In the genomic region with DNA sequence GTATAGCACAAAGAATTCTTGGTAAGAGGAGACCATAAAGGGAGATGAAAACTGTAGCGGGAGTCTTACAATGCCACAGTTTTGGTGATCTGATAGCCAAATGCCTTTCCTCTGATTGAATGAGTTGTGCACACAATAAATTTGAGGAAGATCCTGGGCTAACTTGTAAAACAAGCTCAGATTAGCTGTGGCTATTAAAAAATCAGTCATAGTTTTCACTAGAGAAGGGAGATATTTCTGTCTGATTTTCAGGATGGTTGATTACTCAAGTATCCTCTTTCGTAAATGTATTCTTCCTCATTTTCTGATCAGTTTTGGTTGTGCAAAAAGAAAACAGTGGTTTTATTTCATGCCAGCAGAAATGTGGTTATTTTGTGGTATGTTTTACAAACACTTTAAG, we compare ENCODE assay signal across 18 cellular contexts. TPM values are rescaled to one million over a fixed set of nuclear protein-coding genes. Genes with fewer than 3 reads are reported as not detected.
DNase-seq lines count a peak whose midpoint lies in the region; ATAC-seq and TF ChIP-seq lines count a peak whose summit lies in the region.
"Had no signal": no experiment of that assay in that cellular context is flagged by ENCODE, and none has a peak within 500 bp of the region (broad histone marks: within the 10 kb centered on the region; RNA-seq: fewer than 3 reads in every experiment).

No MANE protein-coding gene starts in this region.

- peak overlapping the region; percentile 37 for H3K27ac Mint-ChIP-seq in stimulated activated memory B cell treated with anti-CD40 and anti-IgM and Interleukin-4, amounts not matched to agents 10 μg/mL and 1 μg/mL and 100 μg/mL, for 72 hours
- no peak overlapping the region for H3K27ac Mint-ChIP-seq in stimulated activated effector memory CD8-positive, alpha-beta T cell treated with anti-CD3 and anti-CD28 coated beads, Interleukin-12 subunit alpha, Interleukin-12 subunit beta, amount 100 ng/mL, for 72 hours
- H3K27ac Mint-ChIP-seq: activated CD4-positive, alpha-beta T cell treated with anti-CD3 and anti-CD28 coated beads, Interleukin-2, amount 10 ng/mL, durations not matched to agents 24 days and 14 days; CD4-positive, alpha-beta memory T cell; progenitor cell of endocrine pancreas had no signal

- H3K4me3 ChIP-seq in OCI-LY3 (ENCODE audit: low read length) (no peak overlapping the region), neuronal stem cell (ENCODE audit: low read length in 2 of 2) (no peak overlapping the region)
- H3K4me3 ChIP-seq: GM12878, thoracic aorta had no signal

- no peaks in the 10 kb centered on the region for H3K79me1 ChIP-seq in neuronal stem cell (ENCODE audit: low read depth, low read length)

- H4K20me1 ChIP-seq in OCI-LY3 (ENCODE audit: insufficient read depth, low read length), result no peaks in the 10 kb centered on the region

- H3K4me1 ChIP-seq in OCI-LY3 (ENCODE audit: low read length) (peaks cover 12% of the 10 kb centered on the region), neuronal stem cell (ENCODE audit: control insufficient read depth in 2 of 2, insufficient read depth in 1 of 2, low read depth in 1 of 2, low read length in 2 of 2) (no peaks in the 10 kb centered on the region)

- H2BK15ac ChIP-seq in neuronal stem cell (ENCODE audit: low read length), result no peak overlapping the region

- no peak overlapping the region for H3K14ac ChIP-seq in neuronal stem cell (ENCODE audit: low read length)

- no peak overlapping the region for H3K9ac ChIP-seq in OCI-LY3 (ENCODE audit: low read length)
- H3K9ac ChIP-seq in neuronal stem cell (ENCODE audit: low read depth, low read length, poor library complexity), result no peak overlapping the region

- H2AK5ac ChIP-seq in neuronal stem cell (ENCODE audit: low read depth, low read length), result no peak overlapping the region

- no peaks in the 10 kb centered on the region for H3K79me2 ChIP-seq in OCI-LY3 (ENCODE audit: low read length)

- H4K91ac ChIP-seq in neuronal stem cell (ENCODE audit: low read depth, low read length, poor library complexity), result no peak overlapping the region

- no peak overlapping the region for H4K8ac ChIP-seq in neuronal stem cell (ENCODE audit: low read depth, low read length)

- no peaks in the 10 kb centered on the region for H3K9me3 ChIP-seq in OCI-LY3 (ENCODE audit: insufficient read depth, low read length)
- H3K9me3 ChIP-seq in neuronal stem cell (replicated peaks in 1 of 2; ENCODE audit: control insufficient read depth in 2 of 2, insufficient read depth in 1 of 2, low read depth in 1 of 2, low read length in 2 of 2), result no peaks in the 10 kb centered on the region
- H3K9me3 ChIP-seq: thoracic aorta had no signal

- H3K27me3 ChIP-seq in OCI-LY3 (ENCODE audit: low read depth, low read length), result peaks cover 4% of the 10 kb centered on the region; the same call in 1 of the 2 replicates
- H3K27me3 ChIP-seq in neuronal stem cell (ENCODE audit: control insufficient read depth in 3 of 3, insufficient read depth in 3 of 3, low read depth in 1 of 3, low read length in 3 of 3), result peaks cover 0 to 10% (median 0%) of the 10 kb centered on the region in 3 experiments

- DNase-seq in HCEC 1CT, result peak; percentile 18
- DNase-seq in neuronal stem cell (ENCODE audit: low spot score), result no peak
- DNase-seq in putamen (ENCODE audit: low spot score), result no peak
- no peak for DNase-seq in stimulated activated effector memory CD8-positive, alpha-beta T cell treated with anti-CD3 and anti-CD28 coated beads, Interleukin-12 subunit alpha, Interleukin-12 subunit beta, amount 100 ng/mL, for 72 hours (ENCODE audit: low spot score in 2 of 2)
- DNase-seq: activated CD4-positive, alpha-beta T cell treated with anti-CD3 and anti-CD28 coated beads, Interleukin-2, amount 10 ng/mL, durations not matched to agents 24 days and 14 days; activated T-cell treated with anti-CD3 and anti-CD28 coated beads, Interleukin-2, amount 50 U/mL, for 4 hours; CD4-positive, alpha-beta memory T cell; islet precursor cell; MM.1S; NCI-H2171 had no signal

- H2BK5ac ChIP-seq in neuronal stem cell (ENCODE audit: low read length), result no peak overlapping the region

- H3K18ac ChIP-seq in neuronal stem cell (ENCODE audit: low read length), result no peak overlapping the region

- H2BK120ac ChIP-seq in neuronal stem cell (ENCODE audit: low read depth, low read length), result no peak overlapping the region

- no peaks in the 10 kb centered on the region for H3K36me3 ChIP-seq in OCI-LY3 (replicated peaks; ENCODE audit: low read depth, low read length)
- no peaks in the 10 kb centered on the region for H3K36me3 ChIP-seq in neuronal stem cell (replicated peaks in 1 of 2; ENCODE audit: control insufficient read depth in 2 of 2, insufficient read depth in 2 of 2, low read length in 2 of 2)
- H3K36me3 ChIP-seq: thoracic aorta had no signal

- H2AFZ ChIP-seq in OCI-LY3 (ENCODE audit: low read depth, low read length), result no peak overlapping the region
- H2AFZ ChIP-seq in neuronal stem cell (ENCODE audit: low read length), result no peak overlapping the region

- H3K27ac ChIP-seq in OCI-LY3 (ENCODE audit: low read length), result no peak overlapping the region
- H3K27ac ChIP-seq in neuronal stem cell (replicated peaks; ENCODE audit: low read length), result no peak overlapping the region
- H3K27ac ChIP-seq: thoracic aorta had no signal

- H3K23ac ChIP-seq in neuronal stem cell (ENCODE audit: low read depth, low read length, poor library complexity), result no peak overlapping the region

- ATAC-seq in esophagus mucosa (peak; percentile 27), HG03571 (IDR thresholded peaks at IDR 0.05; ENCODE audit: unreplicated experiment) (no peak)
- no peak for ATAC-seq in stimulated activated memory B cell treated with anti-CD40 and anti-IgM and Interleukin-4, amounts not matched to agents 10 μg/mL and 1 μg/mL and 100 μg/mL, for 72 hours
- ATAC-seq in stimulated activated effector memory CD8-positive, alpha-beta T cell treated with anti-CD3 and anti-CD28 coated beads, Interleukin-12 subunit alpha, Interleukin-12 subunit beta, amount 100 ng/mL, for 72 hours, result no peak
- ATAC-seq: activated T-cell treated with anti-CD3 and anti-CD28 coated beads, Interleukin-2, amount 50 U/mL, for 4 hours; GM12878 had no signal

- peaks cover 10% of the 10 kb centered on the region for H3K4me1 Mint-ChIP-seq in stimulated activated memory B cell treated with anti-CD40 and anti-IgM and Interleukin-4, amounts not matched to agents 10 μg/mL and 1 μg/mL and 100 μg/mL, for 72 hours
- no peaks in the 10 kb centered on the region for H3K4me1 Mint-ChIP-seq in stimulated activated effector memory CD8-positive, alpha-beta T cell treated with anti-CD3 and anti-CD28 coated beads, Interleukin-12 subunit alpha, Interleukin-12 subunit beta, amount 100 ng/mL, for 72 hours
- H3K4me1 Mint-ChIP-seq: activated CD4-positive, alpha-beta T cell treated with anti-CD3 and anti-CD28 coated beads, Interleukin-2, amount 10 ng/mL, durations not matched to agents 24 days and 14 days; CD4-positive, alpha-beta memory T cell; central memory CD8-positive, alpha-beta T cell had no signal

- no peaks in the 10 kb centered on the region for H3K9me3 Mint-ChIP-seq in stimulated activated memory B cell treated with anti-CD40 and anti-IgM and Interleukin-4, amounts not matched to agents 10 μg/mL and 1 μg/mL and 100 μg/mL, for 72 hours
- H3K9me3 Mint-ChIP-seq in stimulated activated effector memory CD8-positive, alpha-beta T cell treated with anti-CD3 and anti-CD28 coated beads, Interleukin-12 subunit alpha, Interleukin-12 subunit beta, amount 100 ng/mL, for 72 hours, result no peaks in the 10 kb centered on the region
- H3K9me3 Mint-ChIP-seq: activated CD4-positive, alpha-beta T cell treated with anti-CD3 and anti-CD28 coated beads, Interleukin-2, amount 10 ng/mL, durations not matched to agents 24 days and 14 days; activated T-cell treated with anti-CD3 and anti-CD28 coated beads, Interleukin-2, amount 50 U/mL, for 4 hours; CD4-positive, alpha-beta memory T cell; central memory CD8-positive, alpha-beta T cell had no signal

- no peak overlapping the region for H3K4me3 Mint-ChIP-seq in stimulated activated memory B cell treated with anti-CD40 and anti-IgM and Interleukin-4, amounts not matched to agents 10 μg/mL and 1 μg/mL and 100 μg/mL, for 72 hours
- H3K4me3 Mint-ChIP-seq in stimulated activated effector memory CD8-positive, alpha-beta T cell treated with anti-CD3 and anti-CD28 coated beads, Interleukin-12 subunit alpha, Interleukin-12 subunit beta, amount 100 ng/mL, for 72 hours, result no peak overlapping the region
- H3K4me3 Mint-ChIP-seq: activated CD4-positive, alpha-beta T cell treated with anti-CD3 and anti-CD28 coated beads, Interleukin-2, amount 10 ng/mL, durations not matched to agents 24 days and 14 days; activated T-cell treated with anti-CD3 and anti-CD28 coated beads, Interleukin-2, amount 50 U/mL, for 4 hours; CD4-positive, alpha-beta memory T cell; central memory CD8-positive, alpha-beta T cell had no signal

- H3K4me2 ChIP-seq in OCI-LY3 (ENCODE audit: low read length) (peak overlapping the region; percentile 31), neuronal stem cell (ENCODE audit: insufficient read depth, low read length, poor library complexity, severe bottlenecking) (no peak overlapping the region)

- no peak overlapping the region for H3K4ac ChIP-seq in neuronal stem cell (ENCODE audit: low read length)

- no peaks in the 10 kb centered on the region for H3K36me3 Mint-ChIP-seq in stimulated activated memory B cell treated with anti-CD40 and anti-IgM and Interleukin-4, amounts not matched to agents 10 μg/mL and 1 μg/mL and 100 μg/mL, for 72 hours
- no peaks in the 10 kb centered on the region for H3K36me3 Mint-ChIP-seq in stimulated activated effector memory CD8-positive, alpha-beta T cell treated with anti-CD3 and anti-CD28 coated beads, Interleukin-12 subunit alpha, Interleukin-12 subunit beta, amount 100 ng/mL, for 72 hours
- H3K36me3 Mint-ChIP-seq: CD4-positive, alpha-beta memory T cell had no signal

- WGBS in neuronal stem cell (ENCODE audit: extremely low coverage in 2 of 2, insufficient read length in 2 of 2, insufficient replicate concordance in 1 of 2), 2 donors, result no CpG with 5 or more reads among the region's 2 CpGs

- H3K27me3 Mint-ChIP-seq in stimulated activated memory B cell treated with anti-CD40 and anti-IgM and Interleukin-4, amounts not matched to agents 10 μg/mL and 1 μg/mL and 100 μg/mL, for 72 hours, result no peaks in the 10 kb centered on the region
- H3K27me3 Mint-ChIP-seq: central memory CD8-positive, alpha-beta T cell had no signal

- TF ChIP-seq CTCF in OCI-LY3 (IDR thresholded peaks at IDR 0.05; ENCODE audit: low read depth, low read length), result no peak

- H2BK12ac ChIP-seq in neuronal stem cell (ENCODE audit: low read length), result no peak overlapping the region

RNA-seq across cellular contexts. Expression of a gene that starts 9.1 kb away (rescaled TPM):
- total RNA-seq in esophagus mucosa, result 89.2 TPM
- 168 TPM for polyA plus RNA-seq in neuronal stem cell (2013, experiment 1 of 2)
- 167 TPM for polyA plus RNA-seq in neuronal stem cell (2013, experiment 2 of 2)
